In the genomic region with DNA sequence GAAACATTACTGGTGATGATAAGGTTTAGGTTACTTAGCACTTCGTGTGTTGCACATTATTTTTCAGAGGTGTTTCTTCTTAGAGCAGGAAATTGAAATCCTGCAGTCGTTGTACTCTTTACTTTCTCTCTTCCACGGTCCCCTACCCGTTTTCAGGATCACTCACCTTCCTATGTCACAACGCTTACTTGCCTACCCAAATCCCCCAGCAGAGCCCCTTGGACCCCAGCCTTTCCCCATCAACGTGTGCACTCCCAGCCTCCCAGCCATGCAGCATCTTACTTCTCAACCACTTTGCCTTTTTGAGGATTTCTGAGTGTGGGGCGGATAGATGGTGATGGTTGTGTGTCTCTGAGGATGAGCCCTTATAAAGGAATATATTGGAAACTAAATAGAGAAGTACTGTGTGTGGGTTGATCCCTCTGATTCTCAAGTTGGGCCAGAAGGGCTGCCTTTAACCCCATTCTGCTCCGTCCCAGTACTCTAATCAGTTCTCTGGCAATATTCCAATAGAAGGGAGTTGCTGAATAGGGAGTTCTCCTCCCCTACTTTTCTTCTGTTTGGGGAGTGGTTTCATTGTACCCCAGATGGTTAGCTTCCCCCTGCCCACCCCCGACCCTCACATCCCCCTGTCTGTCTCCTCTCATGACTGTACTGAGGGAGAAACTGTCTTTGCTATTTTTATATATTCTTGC, we compare ENCODE assay signal across 8 cellular contexts. TPM values are rescaled to one million over a fixed set of nuclear protein-coding genes. Genes with fewer than 3 reads are reported as not detected.
A peak's percentile ranks its signal among the peaks of the same experiment; 100 is the strongest.
DNase-seq lines count a peak whose midpoint lies in the region; ATAC-seq and TF ChIP-seq lines count a peak whose summit lies in the region.

No MANE protein-coding gene starts in this region.

- intact Hi-C loops in activated CD8-positive, alpha-beta T cell treated with anti-CD3 and anti-CD28 coated beads for 36 hours (cut with micrococcal nuclease) = no loop called here
- intact Hi-C loops in gastrocnemius medialis (cut with DNase I; ENCODE audit: low total_unique reads) = loop anchor here (5.0 kb wide), 1 partner anchor 50 kb away; the partner anchor contains the start of genes NCBP2L and TSC22D3

- H4K20me1 ChIP-seq in GM23338 (replicated peaks; ENCODE audit: insufficient read depth) = no peaks in the 10 kb centered on the region

- peaks cover 26% of the 10 kb centered on the region for H3K27me3 Mint-ChIP-seq in GM23338 (ENCODE audit: insufficient read depth, low read depth, poor library complexity)
- peaks cover 5% of the 10 kb centered on the region for H3K27me3 Mint-ChIP-seq in activated CD8-positive, alpha-beta T cell treated with anti-CD3 and anti-CD28 coated beads for 36 hours

- H3K27ac ChIP-seq in GM23338 (ENCODE audit: low read depth) (no peak overlapping the region), gastrocnemius medialis (peak overlapping the region; percentile 79 to 92 (median 90))

- peak overlapping the region; percentile 58 for H3K4me3 ChIP-seq in GM23338
- peak overlapping the region; percentile 53 to 76 (median 62) for H3K4me3 ChIP-seq in gastrocnemius medialis

- TF ChIP-seq CTCF in GM23338 (conservative IDR thresholded peaks at IDR 0.05; ENCODE audit: low read depth in 2 of 2) = no peak
- no peak for TF ChIP-seq CTCF in activated CD8-positive, alpha-beta T cell treated with anti-CD3 and anti-CD28 coated beads for 36 hours (IDR thresholded peaks at IDR 0.05)
- TF ChIP-seq CTCF in gastrocnemius medialis (IDR thresholded peaks at IDR 0.05 in 4 of 5, conservative IDR thresholded peaks at IDR 0.05 in 1 of 5) = no peak

- peak overlapping the region; percentile 68 for H3K4me3 Mint-ChIP-seq in GM23338
- peak overlapping the region; percentile 77 for H3K4me3 Mint-ChIP-seq in activated CD8-positive, alpha-beta T cell treated with anti-CD3 and anti-CD28 coated beads for 36 hours

- H3K4me1 ChIP-seq in GM23338 (ENCODE audit: insufficient read depth) = no peaks in the 10 kb centered on the region
- H3K4me1 ChIP-seq in gastrocnemius medialis = peaks cover 3 to 9% of the 10 kb centered on the region in 2 donors

- DNase-seq in GM23338 (ENCODE audit: low spot score) (no peak), globus pallidus (ENCODE audit: low spot score) (peak; percentile 7), gastrocnemius medialis (no peak), T-helper 9 cell (no peak), NCI-H1417 (lab: John Stamatoyannopoulos, UW) (no peak)
- no peak for DNase-seq in activated CD8-positive, alpha-beta T cell treated with anti-CD3 and anti-CD28 coated beads for 36 hours
- DNase-seq in activated CD4-positive, CD25-positive, alpha-beta regulatory T cell (lab: John Stamatoyannopoulos, UW) = no peak

- no peaks in the 10 kb centered on the region for H3K36me3 ChIP-seq in GM23338 (ENCODE audit: insufficient read depth)
- H3K36me3 ChIP-seq in gastrocnemius medialis = no peaks in the 10 kb centered on the region

- 0 out of 2 replicates have a peak overlapping the region, but pooled peaks have one; percentile 38 for H2AFZ ChIP-seq in GM23338

- in situ Hi-C loops in gastrocnemius medialis (cut with MboI; ENCODE audit: low sequenced_read_pairs in 4 of 4) = no loop called here

- peaks cover 43% of the 10 kb centered on the region for H3K27me3 ChIP-seq in GM23338 (ENCODE audit: insufficient read depth)
- H3K27me3 ChIP-seq in gastrocnemius medialis = no peaks in the 10 kb centered on the region

- peak overlapping the region; percentile 80 for H3K4me2 ChIP-seq in GM23338

- no peaks in the 10 kb centered on the region for H3K9me3 ChIP-seq in gastrocnemius medialis

- CTCF ChIA-PET in activated CD8-positive, alpha-beta T cell treated with anti-CD3 and anti-CD28 coated beads for 36 hours (lab: Charles Lee) = interaction anchor here (1.3 kb wide), 1 partner anchor 33 kb away, joined by 3 read pairs; no protein-coding TSS in a partner anchor

- no peaks in the 10 kb centered on the region for H3K79me2 ChIP-seq in GM23338 (replicated peaks; ENCODE audit: insufficient read depth)

- H3K4me1 Mint-ChIP-seq in GM23338 = peaks cover 13% of the 10 kb centered on the region; the same call in 2 of the 3 replicates
- H3K4me1 Mint-ChIP-seq in activated CD8-positive, alpha-beta T cell treated with anti-CD3 and anti-CD28 coated beads for 36 hours (ENCODE audit: low read depth) = peaks cover 35% of the 10 kb centered on the region

- no peak for TF ChIP-seq POLR2A in gastrocnemius medialis (IDR thresholded peaks at IDR 0.05)

- H3F3A ChIP-seq in GM23338 (replicated peaks; ENCODE audit: low read depth) = no peaks in the 10 kb centered on the region

- H3K9me3 Mint-ChIP-seq in GM23338 = no peaks in the 10 kb centered on the region
- H3K9me3 Mint-ChIP-seq in activated CD8-positive, alpha-beta T cell treated with anti-CD3 and anti-CD28 coated beads for 36 hours = no peaks in the 10 kb centered on the region

- POLR2A ChIA-PET in activated CD8-positive, alpha-beta T cell treated with anti-CD3 and anti-CD28 coated beads for 36 hours (lab: Charles Lee) = no interaction called here

- no peaks in the 10 kb centered on the region for H3K36me3 Mint-ChIP-seq in GM23338 (ENCODE audit: low read depth)
- H3K36me3 Mint-ChIP-seq in activated CD8-positive, alpha-beta T cell treated with anti-CD3 and anti-CD28 coated beads for 36 hours (ENCODE audit: low read depth) = no peaks in the 10 kb centered on the region

- ATAC-seq in GM23338 (no peak), gastrocnemius medialis (no peak), GM21825 (IDR thresholded peaks at IDR 0.05; ENCODE audit: unreplicated experiment) (no peak)
- no peak for ATAC-seq in activated CD8-positive, alpha-beta T cell treated with anti-CD3 and anti-CD28 coated beads for 36 hours

- no peaks in the 10 kb centered on the region for H3K9me2 ChIP-seq in GM23338 (ENCODE audit: insufficient read depth)

- no peak overlapping the region for H3K27ac Mint-ChIP-seq in GM23338
- peak overlapping the region; percentile 78 for H3K27ac Mint-ChIP-seq in activated CD8-positive, alpha-beta T cell treated with anti-CD3 and anti-CD28 coated beads for 36 hours

TF ChIP-seq in GM23338, 12 proteins besides CTCF, POLR2A, EP300 and RAD21 (continues in another document):
- TF ChIP-seq CREB1 (CRISPR knock-in tag; IDR thresholded peaks at IDR 0.05; ENCODE audit: low read depth) = no peak

RNA-seq across cellular contexts. Expression of gene MID2, which starts 1.6 kb away (rescaled TPM):
- 2.1 and 3.0 TPM in 2 replicates for total RNA-seq in GM23338 (2014; rRNA removed; shearing (Covaris generic))
- 0.31 and 0.84 TPM in 2 replicates for polyA plus RNA-seq in GM23338 (2016; fragmentation: Nextera tagmentation; extraction: Ambion mirVana)
- total RNA-seq in activated CD8-positive, alpha-beta T cell treated with anti-CD3 and anti-CD28 coated beads for 36 hours = 1 to 10 TPM; 6.6 to 7.4 TPM
- total RNA-seq in gastrocnemius medialis = 10 to 100 TPM; 20.5 to 25.4 (median 23.9) TPM

RNA-seq across cellular contexts. Expression of gene NCBP2L, which starts 49.8 kb away (rescaled TPM):
- not detected in 2 replicates for total RNA-seq in GM23338 (2014; rRNA removed; shearing (Covaris generic))
- not detected in 2 replicates for polyA plus RNA-seq in GM23338 (2016; fragmentation: Nextera tagmentation; extraction: Ambion mirVana)
- total RNA-seq in activated CD8-positive, alpha-beta T cell treated with anti-CD3 and anti-CD28 coated beads for 36 hours = not detected
- under 1 TPM in 1 of 4 donors, not detected in 3; 0.11 TPM for total RNA-seq in gastrocnemius medialis

RNA-seq across cellular contexts. Expression of gene TSC22D3, which starts 51.7 kb away (rescaled TPM):
- total RNA-seq in GM23338 (2014; rRNA removed; shearing (Covaris generic)) = 10.9 and 20.0 TPM in 2 replicates
- polyA plus RNA-seq in GM23338 (2016; fragmentation: Nextera tagmentation; extraction: Ambion mirVana) = 10.2 and 12.6 TPM in 2 replicates
- 10 to 100 TPM; 47.2 to 50.5 TPM for total RNA-seq in activated CD8-positive, alpha-beta T cell treated with anti-CD3 and anti-CD28 coated beads for 36 hours
- total RNA-seq in gastrocnemius medialis = 1,000 to 10,000 TPM in 2 of 4 donors, 100 to 1,000 TPM in 2; 689 to 1,948 (median 1,054) TPM

Comparison
In these comparisons a context has a peak if more than half of its experiments do, and no peak if none do; other contexts are left out.
1. RNA of gene TSC22D3, which starts 51.7 kb away (total RNA-seq): 689 to 1,948 TPM in gastrocnemius medialis; 47.2 to 50.5 TPM in activated CD8-positive, alpha-beta T cell treated with anti-CD3 and anti-CD28 coated beads for 36 hours and 10.9 to 20.0 TPM in GM23338; every median in the first group is over 10 times any median in the second.